ENCODE assay signal across 9 cellular contexts in genomic region chr13:72255908-72256307, GRCh38.
A peak's percentile ranks its signal among the peaks of the same experiment; 100 is the strongest.
DNase-seq lines count a peak whose midpoint lies in the region; ATAC-seq, FAIRE-seq and TF ChIP-seq lines count a peak whose summit lies in the region.
"Had no signal": no experiment of that assay in that cellular context is flagged by ENCODE, and none has a peak within 500 bp of the region (broad histone marks: within the 10 kb centered on the region; RNA-seq: fewer than 3 reads in every experiment).

No MANE protein-coding gene starts in this region.

- H3K4me3 ChIP-seq in brain microvascular endothelial cell (ENCODE audit: low read depth, low read length) = no peak overlapping the region
- H3K4me3 ChIP-seq: thoracic aorta had no signal

- TF ChIP-seq POLR2A in GM12892 (IDR thresholded peaks at IDR 0.05; ENCODE audit: low read depth, low read length) = no peak

- DNase-seq in GM12892 (ENCODE audit: insufficient read length) = no peak
- peak; percentile 11 to 62 for DNase-seq in NCI-H2081 (lab: John Stamatoyannopoulos, UW)
- peak; percentile 35 for DNase-seq in brain microvascular endothelial cell
- peak; percentile 48 for DNase-seq in myocyte (ENCODE audit: low read depth)
- no peak for DNase-seq in activated CD8-positive, alpha-beta memory T cell treated with anti-CD3 and anti-CD28 coated beads, Interleukin-2, amount 50 U/mL, for 4 hours

- ATAC-seq in HG03025 (IDR thresholded peaks at IDR 0.05; ENCODE audit: low FRiP score, unreplicated experiment) = no peak
- ATAC-seq in GM19467 (IDR thresholded peaks at IDR 0.05; ENCODE audit: unreplicated experiment) = no peak
- no peak for ATAC-seq in HG02678 (IDR thresholded peaks at IDR 0.05; ENCODE audit: unreplicated experiment)

- in situ Hi-C loops in brain microvascular endothelial cell (cut with HindIII; ENCODE audit: low pct_ligation_motif_present, low sequenced_read_pairs) = no loop called here

- no peak overlapping the region for H3K27ac ChIP-seq in brain microvascular endothelial cell
- H3K27ac ChIP-seq: thoracic aorta had no signal

- FAIRE-seq in GM12892 (lab: Jason Lieb, UNC) = peak; percentile 56

- no peaks in the 10 kb centered on the region for H3K27me3 ChIP-seq in brain microvascular endothelial cell (replicated peaks)

- H3K36me3 ChIP-seq in brain microvascular endothelial cell (replicated peaks) = no peaks in the 10 kb centered on the region
- H3K36me3 ChIP-seq: thoracic aorta had no signal

- TF ChIP-seq CTCF in brain microvascular endothelial cell (IDR thresholded peaks at IDR 0.05; ENCODE audit: low read depth, low read length, missing control alignments) = peak; percentile 88

Comparison
In these comparisons a context has a peak if more than half of its experiments do, and no peak if none do; other contexts are left out.
1. DNase-seq: peak in NCI-H2081 (2 of 2), brain microvascular endothelial cell (single experiment) and myocyte (single experiment); none in GM12892 (single experiment) and activated CD8-positive, alpha-beta memory T cell treated with anti-CD3 and anti-CD28 coated beads, Interleukin-2, amount 50 U/mL, for 4 hours (single experiment).